In genomic region chr1:231734417-231734816, GRCh38 we compare ENCODE assay signal across 1 cellular context.
TF ChIP-seq lines count a peak whose summit lies in the region.

No MANE protein-coding gene starts in this region.

TF ChIP-seq in K562, 482 proteins besides CTCF, POLR2A, EP300 and RAD21 (continued from another document and continues in another):
- TF ChIP-seq ZNF407 (IDR thresholded peaks at IDR 0.05; ENCODE audit: low read depth) (no peak), PHF8 (IDR thresholded peaks at IDR 0.05; ENCODE audit: borderline replicate concordance, low read length) (no peak), RAD51 (IDR thresholded peaks at IDR 0.05; ENCODE audit: borderline replicate concordance, low read depth) (0 out of 2 replicates have a peak, but pooled peaks have one; percentile 32), ZFPM2 (CRISPR knock-in tag; IDR thresholded peaks at IDR 0.05) (no peak), C11orf30 (IDR thresholded peaks at IDR 0.05; ENCODE audit: low read depth) (peak; percentile 70), CXXC5 (CRISPR knock-in tag; IDR thresholded peaks at IDR 0.05) (no peak), MAFF (IDR thresholded peaks at IDR 0.05; ENCODE audit: low read length) (peak; percentile 48; the same call in 1 of the 2 replicates), BCOR (IDR thresholded peaks at IDR 0.05) (no peak), BRF2 (IDR thresholded peaks at IDR 0.05; ENCODE audit: borderline replicate concordance, insufficient read depth, insufficient read length) (no peak), TBL1XR1 (IDR thresholded peaks at IDR 0.05; ENCODE audit: low read length in 2 of 2) (no peak), ZNF316 (IDR thresholded peaks at IDR 0.05) (peak; percentile 81), NCOA2 (IDR thresholded peaks at IDR 0.05; ENCODE audit: partially characterized antibody in 2 of 2) (no peak), NUFIP1 (IDR thresholded peaks at IDR 0.05; ENCODE audit: partially characterized antibody) (no peak), BHLHE40 (IDR thresholded peaks at IDR 0.05; ENCODE audit: low read length) (peak; percentile 58), ZKSCAN3 (CRISPR knock-in tag; IDR thresholded peaks at IDR 0.05) (no peak), ZBTB40 (IDR thresholded peaks at IDR 0.05) (no peak), ZBTB40 (CRISPR knock-in tag; IDR thresholded peaks at IDR 0.05) (no peak), CBX3 (IDR thresholded peaks at IDR 0.05; ENCODE audit: borderline replicate concordance in 1 of 2, low read length in 2 of 2) (no peak), SRSF1 (IDR thresholded peaks at IDR 0.05; ENCODE audit: low read depth, low read length) (no peak), HNRNPL (IDR thresholded peaks at IDR 0.05; ENCODE audit: low read depth, low read length) (no peak), MAFG (tag; conservative IDR thresholded peaks at IDR 0.05) (peak; percentile 73), E2F1 (CRISPR knock-in tag; IDR thresholded peaks at IDR 0.05) (no peak), GTF2F1 (IDR thresholded peaks at IDR 0.05; ENCODE audit: low read depth, low read length) (no peak), CEBPZ (IDR thresholded peaks at IDR 0.05; ENCODE audit: borderline replicate concordance, low read depth, low read length) (no peak), FOXK2 (conservative IDR thresholded peaks at IDR 0.05 in 1 of 2, IDR thresholded peaks at IDR 0.05 in 1 of 2; ENCODE audit: low read depth in 2 of 2) (no peak), POLR2AphosphoS5 (IDR thresholded peaks at IDR 0.05; ENCODE audit: control insufficient read depth, insufficient read depth, low read depth, low read length) (no peak), NRF1 (conservative IDR thresholded peaks at IDR 0.05 in 1 of 2, IDR thresholded peaks at IDR 0.05 in 1 of 2) (peak; percentile 79 to 82), ZKSCAN8 (CRISPR knock-in tag; IDR thresholded peaks at IDR 0.05) (no peak), TFAP4 (CRISPR knock-in tag; IDR thresholded peaks at IDR 0.05; ENCODE audit: borderline replicate concordance) (no peak), PATZ1 (CRISPR knock-in tag; IDR thresholded peaks at IDR 0.05; ENCODE audit: borderline replicate concordance) (no peak)
